29 cellular contexts compared by ENCODE assay signal in genomic region chr14:68756071-68756481, GRCh38. TPM values are rescaled to one million over a fixed set of nuclear protein-coding genes. Genes with fewer than 3 reads are reported as not detected.
DNase-seq lines count a peak whose midpoint lies in the region; ATAC-seq, FAIRE-seq and TF ChIP-seq lines count a peak whose summit lies in the region.
"Had no signal": no experiment of that assay in that cellular context is flagged by ENCODE, and none has a peak within 500 bp of the region (broad histone marks: within the 10 kb centered on the region; RNA-seq: fewer than 3 reads in every experiment).

No MANE protein-coding gene starts in this region.

- no peak overlapping the region for H2AFZ ChIP-seq in HepG2 (ENCODE audit: low read length)
- H2AFZ ChIP-seq: GM23338 had no signal

- peak; percentile 53 for DNase-seq in activated effector memory CD4-positive, alpha-beta T cell treated with anti-CD3 and anti-CD28 coated beads, Interleukin-2, amount 50 U/mL, for 16 hours
- DNase-seq in activated effector memory CD4-positive, alpha-beta T cell treated with Interleukin-2 at 50 U/mL for 16 hours, result no peak
- DNase-seq in HepG2 (ENCODE audit: low spot score) (no peak), NCI-H774 (lab: John Stamatoyannopoulos, UW) (no peak), NCI-H2107 (lab: John Stamatoyannopoulos, UW) (no peak)
- DNase-seq in activated CD4-positive, alpha-beta T cell treated with anti-CD3 and anti-CD28 coated beads, Interleukin-2, amount 50 U/mL, for 48 hours, result no peak
- DNase-seq: activated gamma-delta T cell treated with Interleukin-2 at 50 U/mL for 16 hours; amniotic stem cell; EL; gastrocnemius medialis; islet precursor cell; NCI-H1436 treated with DMSO at 0.1 percent for 48 hours; NCI-H2171; NCI-H524 treated with DMSO at 0.1 percent for 48 hours; occipital lobe; RPMI8226; spleen; stimulated activated CD4-positive, alpha-beta T cell treated with anti-CD3 and anti-CD28 coated beads, Interleukin-4, amount 100 ng/mL, for 1 hour; stimulated activated naive CD4-positive, alpha-beta T cell treated with Interleukin-2 at 50 U/mL for 16 hours; T-helper 2 cell; thyroid gland; WERI-Rb-1 had no signal

- H3K36me3 Mint-ChIP-seq in brain, result no peaks in the 10 kb centered on the region

- in situ Hi-C loops in HepG2 (cut with HindIII; ENCODE audit: extremely low pct_ligation_motif_present, low pct_unique_long_range_greater_than_20kb), result no loop called here

- no peaks in the 10 kb centered on the region for H4K20me1 ChIP-seq in HepG2 (ENCODE audit: insufficient read depth, low read length)

- no peak for TF ChIP-seq RAD21 in HepG2 (CRISPR knock-in tag; IDR thresholded peaks at IDR 0.05)

- peak overlapping the region; percentile 70 for H3K4me2 ChIP-seq in HepG2 (ENCODE audit: low read depth, low read length)
- H3K4me2 ChIP-seq: GM23338 had no signal

- peak overlapping the region in 4 of 5 experiments; percentile 49 to 81 (median 76) for H3K27ac Mint-ChIP-seq in brain
- H3K27ac Mint-ChIP-seq: GM23338 had no signal

- no peak overlapping the region for H3K27ac ChIP-seq in HepG2 (ENCODE audit: extremely low read length, insufficient read depth, low read length)
- H3K27ac ChIP-seq: C4-2B, cardiac muscle cell, spleen, thyroid gland, WERI-Rb-1 had no signal

- H3K36me3 ChIP-seq in HepG2 (replicated peaks in 1 of 2; ENCODE audit: control insufficient read depth in 1 of 2, insufficient read depth in 2 of 2, low read length in 2 of 2), result no peaks in the 10 kb centered on the region
- H3K36me3 ChIP-seq: cardiac muscle cell, gastrocnemius medialis, spleen, thyroid gland, WERI-Rb-1 had no signal

- no peaks in the 10 kb centered on the region for H3K9me3 ChIP-seq in HepG2 (ENCODE audit: low read length)
- H3K9me3 ChIP-seq: gastrocnemius medialis, spleen, thyroid gland had no signal

- no TSS peak for BruUV-seq in HepG2 (replicated peaks; lab: Mats Ljungman, UMichigan)

- TF ChIP-seq EP300 in HepG2 (IDR thresholded peaks at IDR 0.05; ENCODE audit: low read depth in 2 of 2, low read length in 2 of 2) (no peak), HepG2 (CRISPR knock-in tag; IDR thresholded peaks at IDR 0.05; ENCODE audit: borderline replicate concordance) (no peak)

- H3K9me3 Mint-ChIP-seq in brain, result no peaks in the 10 kb centered on the region
- H3K9me3 Mint-ChIP-seq: GM23338 had no signal

- no peaks in the 10 kb centered on the region for H3K79me2 ChIP-seq in HepG2 (ENCODE audit: insufficient read depth, low read length)

- TF ChIP-seq POLR2A in HepG2 (IDR thresholded peaks at IDR 0.05; ENCODE audit: insufficient read depth in 1 of 2, low read depth in 2 of 2, low read length in 2 of 2), result no peak

- WGBS in HepG2 (ENCODE audit: low lambda C conversion rate), result 28% methylated on average over 5 of the region's 6 CpGs

- POLR2A ChIA-PET in HepG2 (lab: Yijun Ruan, JAX), result interaction anchor here (2.2 to 2.8 kb wide), 3 partner anchors 23 to 40 kb away, joined by 7 to 15 read pairs (median 8); partner anchors contain the start of gene ZFP36L1

- no peak for TF ChIP-seq CTCF in brain (conservative IDR thresholded peaks at IDR 0.05)
- TF ChIP-seq CTCF in HepG2 (CRISPR knock-in tag; IDR thresholded peaks at IDR 0.05), result no peak

- peak overlapping the region in 3 of 5 experiments; percentile 1 to 33 (median 4) for H3K4me3 Mint-ChIP-seq in brain
- H3K4me3 Mint-ChIP-seq: GM23338 had no signal

- intact Hi-C loops in HepG2 (cut with micrococcal nuclease; ENCODE audit: unreplicated experiment), result no loop called here

- no peak overlapping the region for H3K9ac ChIP-seq in HepG2 (ENCODE audit: insufficient read depth, low read depth, low read length)

- H3K27me3 ChIP-seq in HepG2 (ENCODE audit: control insufficient read depth in 1 of 2, insufficient read depth in 2 of 2, low read length in 2 of 2), result no peaks in the 10 kb centered on the region
- H3K27me3 ChIP-seq: cardiac muscle cell, gastrocnemius medialis, spleen, thyroid gland had no signal

- peaks cover 93% of the 10 kb centered on the region for H3K4me1 ChIP-seq in HepG2 (ENCODE audit: insufficient read depth, low read length)

- peak; percentile 28 for ATAC-seq in HepG2
- no peak for ATAC-seq in HG02870 (IDR thresholded peaks at IDR 0.05; ENCODE audit: unreplicated experiment)
- ATAC-seq: gastrocnemius medialis, GM23338 had no signal

- CTCF ChIA-PET in HepG2 (lab: Yijun Ruan, JAX; ENCODE audit: low intra/inter-chr PET ratio, low total read pairs), result no interaction called here

- H3K27me3 Mint-ChIP-seq in brain, result peaks cover 8% of the 10 kb centered on the region

- H3K4me1 Mint-ChIP-seq in brain, result peaks cover 85% of the 10 kb centered on the region

- H3K4me3 ChIP-seq in HepG2 (replicated peaks in 1 of 3; ENCODE audit: insufficient read depth in 1 of 3, low read depth in 2 of 3, low read length in 3 of 3), result peak overlapping the region in 2 of 3 experiments; percentile 24 to 32; a peak in 3 of 6 replicates
- H3K4me3 ChIP-seq: cardiac muscle cell, gastrocnemius medialis, GM23338, lung, spleen, thyroid gland had no signal

- FAIRE-seq in HepG2 (lab: Jason Lieb, UNC), result no peak
- FAIRE-seq: endothelial cell of umbilical vein had no signal

TF ChIP-seq in HepG2, 621 proteins besides CTCF, POLR2A, EP300 and RAD21 (continues in another document):
- TF ChIP-seq ZNF687 (CRISPR knock-in tag; IDR thresholded peaks at IDR 0.05) (peak; percentile 40; the same call in 1 of the 2 replicates), ZNF274 (CRISPR knock-in tag; IDR thresholded peaks at IDR 0.05) (0 out of 2 replicates have a peak, but pooled peaks have one; percentile 37), ONECUT2 (CRISPR knock-in tag; IDR thresholded peaks at IDR 0.05) (no peak), CCDC6 (CRISPR knock-in tag; IDR thresholded peaks at IDR 0.05) (no peak), ELK4 (CRISPR knock-in tag; IDR thresholded peaks at IDR 0.05; ENCODE audit: borderline replicate concordance) (no peak)

RNA-seq across cellular contexts. Expression of gene ZFP36L1, which starts 36.8 kb away (rescaled TPM):
- 104 TPM for polyA plus RNA-seq in brain (ENCODE audit: insufficient read depth, low read depth, low replicate concordance)
- total RNA-seq in HepG2 (2016; rRNA removed; fragmentation: Illumina TruSeq; extraction: Trizol), result 7.4 and 8.4 TPM in 2 replicates
- 2.6 and 3.4 TPM in 2 replicates for total RNA-seq in HepG2 (2016; cell fraction: cytosol; rRNA removed; fragmentation: Illumina TruSeq; extraction: Trizol; ENCODE audit: low read depth)
- 7.9 and 8.4 TPM in 2 replicates for total RNA-seq in HepG2 (2016; cell fraction: insoluble cytoplasmic fraction; rRNA removed; fragmentation: Illumina TruSeq; extraction: Trizol)
- total RNA-seq in HepG2 (2016; cell fraction: membrane; rRNA removed; fragmentation: Illumina TruSeq; extraction: Trizol), result 11.1 and 11.3 TPM in 2 replicates
- 13.8 and 14.1 TPM in 2 replicates for total RNA-seq in HepG2 (2016; cell fraction: nucleus; rRNA removed; fragmentation: Illumina TruSeq; extraction: Trizol)
- 10.2 and 12.7 TPM in 2 replicates for polyA plus RNA-seq in HepG2 (2011; rRNA removed)
- polyA plus RNA-seq in HepG2 (2011; cell fraction: cytosol; rRNA removed), result 11.2 and 18.0 TPM in 2 replicates
- polyA plus RNA-seq in HepG2 (2011; cell fraction: nucleus; rRNA removed), result 66.5 and 69.1 TPM in 2 replicates
- polyA plus RNA-seq in HepG2 (2012), result 23.2 and 32.2 TPM in 2 replicates
- 2.7 and 2.8 TPM in 2 replicates for polyA plus RNA-seq in HepG2 (2016; cell fraction: cytosol; fragmentation: Illumina TruSeq; extraction: Trizol; ENCODE audit: low read depth)
- polyA plus RNA-seq in HepG2 (2016; cell fraction: insoluble cytoplasmic fraction; fragmentation: Illumina TruSeq; extraction: Trizol; ENCODE audit: low read depth), result 20.7 and 26.8 TPM in 2 replicates
- polyA plus RNA-seq in HepG2 (2016; cell fraction: membrane; fragmentation: Illumina TruSeq; extraction: Trizol; ENCODE audit: low read depth), result 9.2 and 10.1 TPM in 2 replicates
- 53.8 and 57.0 TPM in 2 replicates for polyA plus RNA-seq in HepG2 (2016; cell fraction: nucleus; fragmentation: Illumina TruSeq; extraction: Trizol; ENCODE audit: insufficient read depth, low read depth)
- 8.5 and 26.8 TPM in 2 replicates for polyA minus RNA-seq in HepG2 (2011; rRNA and poly(A)+ RNA removed; ENCODE audit: low replicate concordance)
- 56.3 and 73.8 TPM in 2 replicates for polyA minus RNA-seq in HepG2 (2011; cell fraction: cytosol; rRNA and poly(A)+ RNA removed)
- polyA minus RNA-seq in HepG2 (2011; cell fraction: nucleus; rRNA and poly(A)+ RNA removed), result 11.8 and 13.8 TPM in 2 replicates
